In the genomic region with DNA sequence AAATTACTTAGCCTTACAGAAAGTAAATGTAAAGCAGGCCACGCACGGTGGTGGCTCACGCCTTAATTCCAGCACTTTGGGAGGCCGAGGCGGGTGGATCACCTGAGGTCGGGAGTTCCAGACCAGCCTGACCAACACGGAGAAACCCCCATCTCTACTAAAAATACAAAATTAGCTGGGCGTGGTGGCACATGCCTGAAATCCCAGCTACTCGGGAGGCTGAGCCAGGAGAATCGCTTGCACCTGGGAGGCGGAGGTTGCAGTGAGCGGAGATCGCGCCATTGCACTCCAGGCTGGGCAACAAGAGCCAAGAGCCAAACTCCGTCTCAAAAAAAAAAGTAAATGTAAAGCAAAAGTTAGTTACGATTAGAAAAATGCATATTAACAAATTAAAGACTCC, we compare ENCODE assay signal across 9 cellular contexts. TPM values are rescaled to one million over a fixed set of nuclear protein-coding genes. Genes with fewer than 3 reads are reported as not detected.
A peak's percentile ranks its signal among the peaks of the same experiment; 100 is the strongest.
DNase-seq lines count a peak whose midpoint lies in the region; FAIRE-seq and TF ChIP-seq lines count a peak whose summit lies in the region.
"Not testable (repeated sequence)": the region's sequence is repeated elsewhere in the genome, so short reads cannot be mapped to it uniquely, and the experiment has no call there.
"Had no signal": no experiment of that assay in that cellular context is flagged by ENCODE, and none has a peak within 500 bp of the region (broad histone marks: within the 10 kb centered on the region; RNA-seq: fewer than 3 reads in every experiment).

No MANE protein-coding gene starts in this region.

- not testable (repeated sequence) for H2AFZ ChIP-seq in astrocyte (ENCODE audit: low read depth, low read length)
- peak overlapping the region; percentile 96 for H2AFZ ChIP-seq in neuronal stem cell (ENCODE audit: low read length)

- H3K14ac ChIP-seq in neuronal stem cell (ENCODE audit: low read length): not testable (repeated sequence)

- H3K27ac ChIP-seq in BLaER1 (peak overlapping the region; percentile 75; the same call in 1 of the 2 replicates), VCaP (peak overlapping the region; percentile 68), astrocyte (ENCODE audit: low read depth, low read length) (peak overlapping the region; percentile 92), substantia nigra (ENCODE audit: low read depth, low read length, poor library complexity, severe bottlenecking) (peak overlapping the region; percentile 94)
- not testable (repeated sequence) for H3K27ac ChIP-seq in HUES64 (ENCODE audit: low read depth, low read length); neuronal stem cell (replicated peaks; ENCODE audit: low read length)

- H2BK12ac ChIP-seq in neuronal stem cell (ENCODE audit: low read length): not testable (repeated sequence)

- H3K4me1 ChIP-seq in BLaER1: peaks cover 17% of the 10 kb centered on the region
- not testable (repeated sequence) for H3K4me1 ChIP-seq in HUES64 (ENCODE audit: insufficient read depth, low read length); astrocyte (ENCODE audit: insufficient read depth, low read length); neuronal stem cell (ENCODE audit: control insufficient read depth in 2 of 2, insufficient read depth in 1 of 2, low read depth in 1 of 2, low read length in 2 of 2)

- H3K79me1 ChIP-seq in neuronal stem cell (ENCODE audit: low read depth, low read length): not testable (repeated sequence)

- not testable (repeated sequence) for H3K18ac ChIP-seq in neuronal stem cell (ENCODE audit: low read length)

- not testable (repeated sequence) for H3K9me3 Mint-ChIP-seq in astrocyte (ENCODE audit: unreplicated experiment)

- TF ChIP-seq CTCF in VCaP (conservative IDR thresholded peaks at IDR 0.05); astrocyte (IDR thresholded peaks at IDR 0.05; ENCODE audit: insufficient read depth, low read depth, low read length); epithelial cell of esophagus (IDR thresholded peaks at IDR 0.05; ENCODE audit: insufficient read depth, low read depth, low read length, missing control alignments); kidney epithelial cell (IDR thresholded peaks at IDR 0.05; ENCODE audit: insufficient read depth, low read length, poor library complexity, severe bottlenecking): not testable (repeated sequence)

- H3K27me3 ChIP-seq in BLaER1; HUES64 (ENCODE audit: insufficient read depth, low read length); astrocyte (ENCODE audit: insufficient read depth, low read length); kidney epithelial cell (ENCODE audit: control insufficient read depth, insufficient read depth, low read length); neuronal stem cell (ENCODE audit: control insufficient read depth in 3 of 3, insufficient read depth in 3 of 3, low read depth in 1 of 3, low read length in 3 of 3): not testable (repeated sequence)

- not testable (repeated sequence) for H2BK120ac ChIP-seq in neuronal stem cell (ENCODE audit: low read depth, low read length)

- H3K4me3 Mint-ChIP-seq in astrocyte (ENCODE audit: unreplicated experiment): peak overlapping the region; percentile 88

- not testable (repeated sequence) for H3K79me2 ChIP-seq in astrocyte (ENCODE audit: insufficient read depth, low read length)

- H3K9ac ChIP-seq in BLaER1; HUES64 (ENCODE audit: low read depth, low read length); neuronal stem cell (ENCODE audit: low read depth, low read length, poor library complexity): not testable (repeated sequence)
- H3K9ac ChIP-seq in astrocyte (ENCODE audit: low read length): peak overlapping the region; percentile 87

- not testable (repeated sequence) for H4K8ac ChIP-seq in neuronal stem cell (ENCODE audit: low read depth, low read length)

- not testable (repeated sequence) for FAIRE-seq in astrocyte (lab: Jason Lieb, UNC)

- H3K36me3 Mint-ChIP-seq in astrocyte (ENCODE audit: low read depth, unreplicated experiment): not testable (repeated sequence)

- H2BK5ac ChIP-seq in neuronal stem cell (ENCODE audit: low read length): not testable (repeated sequence)

- peak overlapping the region; percentile 80 for H3K4me3 ChIP-seq in BLaER1
- H3K4me3 ChIP-seq in HUES64 (ENCODE audit: low read length): peak overlapping the region; percentile 77
- H3K4me3 ChIP-seq in astrocyte (ENCODE audit: insufficient read depth, low read depth, low read length): peak overlapping the region; percentile 63
- peak overlapping the region; percentile 67 for H3K4me3 ChIP-seq in epithelial cell of esophagus (ENCODE audit: low read length)
- peak overlapping the region; percentile 67 for H3K4me3 ChIP-seq in kidney epithelial cell (ENCODE audit: low read depth, low read length)
- H3K4me3 ChIP-seq in neuronal stem cell (ENCODE audit: low read length in 2 of 2): peak overlapping the region in 1 of 2 donors; percentile 76

- WGBS in HUES64: 85% methylated on average over 15 of the region's 16 CpGs
- no CpG with 5 or more reads among the region's 16 CpGs for WGBS in neuronal stem cell (ENCODE audit: extremely low coverage in 2 of 2, insufficient read length in 2 of 2, insufficient replicate concordance in 1 of 2), 2 donors

- peak overlapping the region; percentile 98 for H3K27ac Mint-ChIP-seq in astrocyte (ENCODE audit: unreplicated experiment)

- not testable (repeated sequence) for H3K36me3 ChIP-seq in BLaER1; HUES64 (ENCODE audit: insufficient read depth, low read length); astrocyte (ENCODE audit: insufficient read depth, low read length); kidney epithelial cell (ENCODE audit: control insufficient read depth, insufficient read depth, low read length); neuronal stem cell (replicated peaks in 1 of 2; ENCODE audit: control insufficient read depth in 2 of 2, insufficient read depth in 2 of 2, low read length in 2 of 2)

- not testable (repeated sequence) for H4K20me1 ChIP-seq in BLaER1; astrocyte (ENCODE audit: insufficient read depth, low read length)

- not testable (repeated sequence) for DNase-seq in astrocyte (ENCODE audit: low read depth); epithelial cell of esophagus (ENCODE audit: low read depth); kidney epithelial cell (ENCODE audit: low read depth); neuronal stem cell (ENCODE audit: low spot score)
- peak in 1 of 49 donors; percentile 8 for DNase-seq in substantia nigra (lab: John Stamatoyannopoulos, UW)

- H2AK5ac ChIP-seq in neuronal stem cell (ENCODE audit: low read depth, low read length): not testable (repeated sequence)

- H2BK15ac ChIP-seq in neuronal stem cell (ENCODE audit: low read length): not testable (repeated sequence)

- H3K9me3 ChIP-seq in BLaER1; HUES64 (ENCODE audit: insufficient read depth, low read depth, low read length); astrocyte (ENCODE audit: insufficient read depth, low read depth, low read length); neuronal stem cell (replicated peaks in 1 of 2; ENCODE audit: control insufficient read depth in 2 of 2, insufficient read depth in 1 of 2, low read depth in 1 of 2, low read length in 2 of 2): not testable (repeated sequence)

- not testable (repeated sequence) for H3K4ac ChIP-seq in neuronal stem cell (ENCODE audit: low read length)

- not testable (repeated sequence) for H3K4me1 Mint-ChIP-seq in astrocyte (ENCODE audit: low read depth, unreplicated experiment)

- H3K27me3 Mint-ChIP-seq in astrocyte (ENCODE audit: low read depth, unreplicated experiment): not testable (repeated sequence)

- not testable (repeated sequence) for H4K91ac ChIP-seq in neuronal stem cell (ENCODE audit: low read depth, low read length, poor library complexity)

- H3K23ac ChIP-seq in neuronal stem cell (ENCODE audit: low read depth, low read length, poor library complexity): not testable (repeated sequence)

- peak overlapping the region; percentile 79 for H3K4me2 ChIP-seq in BLaER1
- peak overlapping the region; percentile 87 for H3K4me2 ChIP-seq in astrocyte (ENCODE audit: low read length)
- peak overlapping the region; percentile 83 for H3K4me2 ChIP-seq in neuronal stem cell (ENCODE audit: insufficient read depth, low read length, poor library complexity, severe bottlenecking)

RNA-seq across cellular contexts. Expression of a gene that starts 21.5 kb away (rescaled TPM):
- not detected for polyA plus RNA-seq in HUES64 (2013, experiment 1 of 2)
- polyA plus RNA-seq in HUES64 (2013, experiment 2 of 2): not detected
- not detected in 2 replicates for total RNA-seq in astrocyte
- total RNA-seq in kidney epithelial cell: not detected in 2 replicates
- not detected for polyA plus RNA-seq in neuronal stem cell (2013, experiment 1 of 2)
- polyA plus RNA-seq in neuronal stem cell (2013, experiment 2 of 2): not detected
- total RNA-seq: dermis blood vessel endothelial cell had no signal
